In the genomic region with DNA sequence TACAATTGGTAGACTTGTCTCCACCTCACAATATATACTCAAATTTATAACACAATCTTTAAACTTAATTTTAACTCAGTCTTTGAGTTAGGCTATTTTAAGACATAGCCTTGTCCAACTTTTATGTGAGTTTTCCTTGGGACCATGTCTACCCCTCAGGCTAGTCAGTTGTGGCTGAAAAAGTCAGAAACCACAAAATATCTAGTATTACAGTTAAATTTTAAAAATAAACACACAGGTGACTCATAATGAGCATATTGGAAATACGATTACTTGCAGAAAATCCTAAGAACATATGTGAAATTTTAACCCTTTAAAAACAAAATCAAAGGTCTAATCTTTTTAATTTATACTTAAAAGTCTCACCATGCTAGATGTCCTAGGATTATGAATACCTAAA, we compare ENCODE assay signal across 18 cellular contexts. TPM values are rescaled to one million over a fixed set of nuclear protein-coding genes. Genes with fewer than 3 reads are reported as not detected.
A peak's percentile ranks its signal among the peaks of the same experiment; 100 is the strongest.
DNase-seq lines count a peak whose midpoint lies in the region; ATAC-seq and TF ChIP-seq lines count a peak whose summit lies in the region.
"Had no signal": no experiment of that assay in that cellular context is flagged by ENCODE, and none has a peak within 500 bp of the region (broad histone marks: within the 10 kb centered on the region; RNA-seq: fewer than 3 reads in every experiment).

No MANE protein-coding gene starts in this region.

- no peak overlapping the region for H3K27ac ChIP-seq in breast epithelium
- H3K27ac ChIP-seq: vagina had no signal

- no peaks in the 10 kb centered on the region for H3K27me3 Mint-ChIP-seq in MCF 10A (ENCODE audit: insufficient read depth, unreplicated experiment)
- H3K27me3 Mint-ChIP-seq in activated naive CD8-positive, alpha-beta T cell treated with anti-CD3 and anti-CD28 coated beads for 36 hours: no peaks in the 10 kb centered on the region

- DNase-seq in MCF 10A (ENCODE audit: unreplicated experiment) (peak; percentile 58), breast epithelium (ENCODE audit: low spot score in 2 of 2) (no peak), astrocyte of the cerebellum (ENCODE audit: low read depth) (peak; percentile 32), stromal cell of bone marrow (ENCODE audit: low read depth) (peak; percentile 9)
- DNase-seq in stimulated activated naive CD8-positive, alpha-beta T cell treated with anti-CD3 and anti-CD28 coated beads, Interleukin-15, Interleukin-2, amounts not matched to agents 100 U/mL and 50 U/mL, for 24 hours: no peak
- DNase-seq in activated naive CD8-positive, alpha-beta T cell treated with anti-CD3 and anti-CD28 coated beads for 36 hours: no peak
- DNase-seq: GDM1; midbrain; NCI-H1436; NCI-H446 treated with DMSO at 0.1 percent for 48 hours; occipital lobe; stimulated activated naive CD4-positive, alpha-beta T cell had no signal

- H3K4me3 ChIP-seq in breast epithelium: no peak overlapping the region
- no peak overlapping the region for H3K4me3 ChIP-seq in astrocyte of the cerebellum (ENCODE audit: low read depth, low read length)
- H3K4me3 ChIP-seq: vagina had no signal

- no peaks in the 10 kb centered on the region for H3K36me3 Mint-ChIP-seq in MCF 10A (ENCODE audit: insufficient read depth, unreplicated experiment)
- H3K36me3 Mint-ChIP-seq in activated naive CD8-positive, alpha-beta T cell treated with anti-CD3 and anti-CD28 coated beads for 36 hours: no peaks in the 10 kb centered on the region
- H3K36me3 Mint-ChIP-seq: WTC11 had no signal

- no peak overlapping the region for H3K4me3 Mint-ChIP-seq in MCF 10A (ENCODE audit: unreplicated experiment)
- H3K4me3 Mint-ChIP-seq in activated naive CD8-positive, alpha-beta T cell treated with anti-CD3 and anti-CD28 coated beads for 36 hours: no peak overlapping the region
- H3K4me3 Mint-ChIP-seq: WTC11 had no signal

- intact Hi-C loops in MCF 10A (cut with micrococcal nuclease): no loop called here
- intact Hi-C loops in breast epithelium (cut with DNase I; ENCODE audit: low total_unique reads): no loop called here

- POLR2A ChIA-PET in MCF 10A (lab: Yijun Ruan, JAX): no interaction called here

- no peaks in the 10 kb centered on the region for H3K9me3 ChIP-seq in breast epithelium
- H3K9me3 ChIP-seq: vagina had no signal

- CTCF ChIA-PET in MCF 10A (lab: Yijun Ruan, JAX): no interaction called here

- no peaks in the 10 kb centered on the region for H3K27me3 ChIP-seq in breast epithelium
- H3K27me3 ChIP-seq: vagina had no signal

- H3K36me3 ChIP-seq in breast epithelium: no peaks in the 10 kb centered on the region
- H3K36me3 ChIP-seq: vagina had no signal

- H3K9me3 Mint-ChIP-seq in MCF 10A (ENCODE audit: unreplicated experiment): no peaks in the 10 kb centered on the region
- peaks cover 3% of the 10 kb centered on the region for H3K9me3 Mint-ChIP-seq in activated naive CD8-positive, alpha-beta T cell treated with anti-CD3 and anti-CD28 coated beads for 36 hours

- no peak overlapping the region for H3K27ac Mint-ChIP-seq in MCF 10A (ENCODE audit: low read depth, unreplicated experiment)
- H3K27ac Mint-ChIP-seq in activated naive CD8-positive, alpha-beta T cell treated with anti-CD3 and anti-CD28 coated beads for 36 hours: no peak overlapping the region
- H3K27ac Mint-ChIP-seq: WTC11 had no signal

- TF ChIP-seq CTCF in MCF 10A (IDR thresholded peaks at IDR 0.05; ENCODE audit: unreplicated experiment) (no peak), breast epithelium (IDR thresholded peaks at IDR 0.05) (no peak), astrocyte of the cerebellum (IDR thresholded peaks at IDR 0.05; ENCODE audit: low read depth, low read length, missing control alignments) (no peak)

- BruUV-seq in MCF 10A (replicated peaks; lab: Mats Ljungman, UMichigan): no TSS peak

- in situ Hi-C loops in astrocyte of the cerebellum (cut with HindIII; ENCODE audit: low sequenced_read_pairs): no loop called here

- peaks cover 4% of the 10 kb centered on the region for H3K4me1 Mint-ChIP-seq in MCF 10A (ENCODE audit: insufficient read depth, unreplicated experiment)
- no peaks in the 10 kb centered on the region for H3K4me1 Mint-ChIP-seq in activated naive CD8-positive, alpha-beta T cell treated with anti-CD3 and anti-CD28 coated beads for 36 hours
- H3K4me1 Mint-ChIP-seq: WTC11 had no signal

- H3K4me1 ChIP-seq in breast epithelium: no peaks in the 10 kb centered on the region
- H3K4me1 ChIP-seq: vagina had no signal

- ATAC-seq in HG03469 (IDR thresholded peaks at IDR 0.05; ENCODE audit: unreplicated experiment): peak; percentile 51
- no peak for ATAC-seq in HG03354 (IDR thresholded peaks at IDR 0.05; ENCODE audit: poor library complexity, severe bottlenecking, unreplicated experiment)
- no peak for ATAC-seq in stimulated activated naive CD8-positive, alpha-beta T cell treated with anti-CD3 and anti-CD28 coated beads, Interleukin-15, Interleukin-2, amounts not matched to agents 100 U/mL and 50 U/mL, for 24 hours
- ATAC-seq: WTC11 had no signal

- no peak for TF ChIP-seq POLR2A in breast epithelium (IDR thresholded peaks at IDR 0.05)

RNA-seq across cellular contexts. Expression of a gene that starts 4.8 kb away (rescaled TPM):
- total RNA-seq in MCF 10A (2022): not detected in 2 replicates
- not detected for total RNA-seq in breast epithelium
- total RNA-seq in activated naive CD8-positive, alpha-beta T cell treated with anti-CD3 and anti-CD28 coated beads for 36 hours: not detected
- total RNA-seq: cardiac septum, glomerular endothelial cell, occipital lobe, vagina, WTC11 had no signal

Comparison
In these comparisons a context has a peak if more than half of its experiments do, and no peak if none do; other contexts are left out.
1. DNase-seq: peak in MCF 10A (single experiment), astrocyte of the cerebellum (single experiment) and stromal cell of bone marrow (single experiment); none in breast epithelium (0 of 2), stimulated activated naive CD8-positive, alpha-beta T cell treated with anti-CD3 and anti-CD28 coated beads, Interleukin-15, Interleukin-2, amounts not matched to agents 100 U/mL and 50 U/mL, for 24 hours (single experiment) and activated naive CD8-positive, alpha-beta T cell treated with anti-CD3 and anti-CD28 coated beads for 36 hours (single experiment).